In genomic region chr1:57163332-57163731, GRCh38 we compare ENCODE assay signal across 1 cellular context.
TF ChIP-seq lines count a peak whose summit lies in the region.

No MANE protein-coding gene starts in this region.

TF ChIP-seq in SK-N-SH treated with all-trans-retinoic acid at 6 μM for 48 hours, 23 proteins besides CTCF, POLR2A, EP300 and RAD21 (continued from another document):
- TF ChIP-seq POU6F1 (CRISPR knock-in tag; IDR thresholded peaks at IDR 0.05; ENCODE audit: borderline replicate concordance, low read depth) (no peak), TCF4 (CRISPR knock-in tag; IDR thresholded peaks at IDR 0.05; ENCODE audit: borderline replicate concordance) (no peak), ISL1 (CRISPR knock-in tag; IDR thresholded peaks at IDR 0.05) (no peak), ESRRG (CRISPR knock-in tag; IDR thresholded peaks at IDR 0.05) (no peak), ZNF70 (CRISPR knock-in tag; IDR thresholded peaks at IDR 0.05) (no peak), PATZ1 (CRISPR knock-in tag; IDR thresholded peaks at IDR 0.05; ENCODE audit: borderline replicate concordance) (no peak), TOX (CRISPR knock-in tag; IDR thresholded peaks at IDR 0.05; ENCODE audit: borderline replicate concordance) (no peak)
